Comparison of ENCODE assay signal across 8 cellular contexts in the genomic region with DNA sequence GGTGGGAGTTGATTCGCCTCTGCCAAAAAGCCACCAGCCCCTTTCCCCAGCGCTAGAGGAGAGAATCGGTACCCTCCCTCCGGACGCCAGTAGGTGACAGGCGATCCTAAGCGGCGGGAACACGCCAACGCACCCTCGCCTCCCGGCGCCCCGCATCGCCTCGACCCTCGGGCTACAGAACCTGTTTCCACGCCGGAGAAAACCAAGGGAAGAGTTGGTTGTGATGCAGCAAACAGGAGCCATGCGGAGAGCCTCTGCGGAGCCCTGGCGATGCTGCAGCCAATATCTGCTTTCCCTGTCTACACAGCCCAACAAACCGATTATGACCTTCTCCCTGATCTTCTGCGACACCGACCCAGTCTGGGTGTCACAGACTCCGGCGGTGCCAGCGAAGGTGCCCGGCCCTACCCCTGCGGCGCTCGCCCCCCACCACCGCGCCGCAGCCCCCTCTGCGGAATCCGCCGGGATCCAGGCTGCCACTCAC. TPM values are rescaled to one million over a fixed set of nuclear protein-coding genes. Genes with fewer than 3 reads are reported as not detected.
DNase-seq lines count a peak whose midpoint lies in the region; ATAC-seq and TF ChIP-seq lines count a peak whose summit lies in the region.

No MANE protein-coding gene starts in this region.

- CTCF ChIA-PET in GM10248 (lab: Yijun Ruan, JAX): no interaction called here

- H3K4me3 ChIP-seq in LNCaP clone FGC (ENCODE audit: low read depth, low read length) (no peak overlapping the region), prostate gland (peak overlapping the region; percentile 48 to 53)

- H3K27me3 Mint-ChIP-seq in activated T-helper 1 cell treated with anti-CD3 and anti-CD28 coated beads, Interleukin-12 subunit alpha, Interleukin-12 subunit beta, Interleukin-2, Interleukin-4 antibody, amounts not matched to agents 30 ng/mL and 10 ng/mL and 1 ng/mL, durations not matched to agents 14 hours and 24 hours and 36 hours (ENCODE audit: insufficient read depth): peaks cover 64% of the 10 kb centered on the region

- peaks cover 4% of the 10 kb centered on the region for H3K36me3 Mint-ChIP-seq in activated T-helper 1 cell treated with anti-CD3 and anti-CD28 coated beads, Interleukin-12 subunit alpha, Interleukin-12 subunit beta, Interleukin-2, Interleukin-4 antibody, amounts not matched to agents 30 ng/mL and 10 ng/mL and 1 ng/mL, durations not matched to agents 14 hours and 24 hours and 36 hours (ENCODE audit: low read depth)

- TF ChIP-seq POLR2A in prostate gland (IDR thresholded peaks at IDR 0.05): no peak

- no peaks in the 10 kb centered on the region for H3K36me3 ChIP-seq in prostate gland

- intact Hi-C loops in activated T-helper 1 cell treated with anti-CD3 and anti-CD28 coated beads, Interleukin-12 subunit alpha, Interleukin-12 subunit beta, Interleukin-2, Interleukin-4 antibody, amounts not matched to agents 30 ng/mL and 10 ng/mL and 1 ng/mL, durations not matched to agents 14 hours and 24 hours and 36 hours (cut with micrococcal nuclease): loop anchor here (5.0 kb wide), 1 partner anchor 447 kb away; the partner anchor contains the start of gene GXYLT1
- intact Hi-C loops in left ventricle myocardium superior (cut with micrococcal nuclease): loop anchor here (5.0 kb wide), 1 partner anchor 748 kb away; no protein-coding TSS in a partner anchor
- intact Hi-C loops in prostate gland (cut with DNase I): loop anchor here (2.0 to 10.0 kb wide), 5 partner anchors 107 to 748 kb away; no protein-coding TSS in a partner anchor

- peak overlapping the region; percentile 40 to 65 for H3K27ac ChIP-seq in prostate gland

- DNase-seq in GM10248 (ENCODE audit: extremely low spot score) (peak; percentile 32), LNCaP clone FGC (ENCODE audit: low read depth) (no peak), left ventricle myocardium superior (peak; percentile 67), prostate gland (ENCODE audit: low spot score) (no peak), SHP77 (lab: John Stamatoyannopoulos, UW) (no peak), SKM-1 treated with dmso at 0.1 percent for 144 hours (lab: John Stamatoyannopoulos, UW; ENCODE audit: unreplicated experiment) (no peak)
- DNase-seq in activated T-helper 1 cell treated with anti-CD3 and anti-CD28 coated beads, Interleukin-12 subunit alpha, Interleukin-12 subunit beta, Interleukin-2, Interleukin-4 antibody, amounts not matched to agents 30 ng/mL and 10 ng/mL and 1 ng/mL, durations not matched to agents 14 hours and 24 hours and 36 hours (ENCODE audit: low spot score): no peak

- TF ChIP-seq CTCF in GM10248 (IDR thresholded peaks at IDR 0.05; ENCODE audit: control extremely low read depth, extremely low read depth, low read depth, missing control alignments) (peak; percentile 24), LNCaP clone FGC (IDR thresholded peaks at IDR 0.05; ENCODE audit: control insufficient read depth, extremely low read depth, insufficient read depth) (peak; percentile 50; the same call in 1 of the 2 replicates), prostate gland (IDR thresholded peaks at IDR 0.05) (peak in 2 of 4 experiments; percentile 40 to 46)

- peaks cover 20% of the 10 kb centered on the region for H3K4me1 Mint-ChIP-seq in activated T-helper 1 cell treated with anti-CD3 and anti-CD28 coated beads, Interleukin-12 subunit alpha, Interleukin-12 subunit beta, Interleukin-2, Interleukin-4 antibody, amounts not matched to agents 30 ng/mL and 10 ng/mL and 1 ng/mL, durations not matched to agents 14 hours and 24 hours and 36 hours (ENCODE audit: low read depth)

- ATAC-seq in GM21723 (IDR thresholded peaks at IDR 0.05; ENCODE audit: unreplicated experiment) (peak; percentile 41), left ventricle myocardium superior (peak; percentile 76)

- 2% methylated on average over 37 of the region's 38 CpGs for WGBS in prostate gland

- no peaks in the 10 kb centered on the region for H3K9me3 Mint-ChIP-seq in activated T-helper 1 cell treated with anti-CD3 and anti-CD28 coated beads, Interleukin-12 subunit alpha, Interleukin-12 subunit beta, Interleukin-2, Interleukin-4 antibody, amounts not matched to agents 30 ng/mL and 10 ng/mL and 1 ng/mL, durations not matched to agents 14 hours and 24 hours and 36 hours

- H3K27ac Mint-ChIP-seq in activated T-helper 1 cell treated with anti-CD3 and anti-CD28 coated beads, Interleukin-12 subunit alpha, Interleukin-12 subunit beta, Interleukin-2, Interleukin-4 antibody, amounts not matched to agents 30 ng/mL and 10 ng/mL and 1 ng/mL, durations not matched to agents 14 hours and 24 hours and 36 hours: peak overlapping the region; percentile 43

- H3K4me3 Mint-ChIP-seq in activated T-helper 1 cell treated with anti-CD3 and anti-CD28 coated beads, Interleukin-12 subunit alpha, Interleukin-12 subunit beta, Interleukin-2, Interleukin-4 antibody, amounts not matched to agents 30 ng/mL and 10 ng/mL and 1 ng/mL, durations not matched to agents 14 hours and 24 hours and 36 hours: peak overlapping the region; percentile 66

- POLR2A ChIA-PET in GM10248 (lab: Yijun Ruan, JAX): no interaction called here

- H3K27me3 ChIP-seq in prostate gland (replicated peaks; ENCODE audit: insufficient read depth): no peaks in the 10 kb centered on the region

- no peaks in the 10 kb centered on the region for H3K4me1 ChIP-seq in prostate gland (replicated peaks)

- no peaks in the 10 kb centered on the region for H3K9me3 ChIP-seq in prostate gland

RNA-seq across cellular contexts. Expression of gene PRICKLE1, which starts 0.5 kb away (rescaled TPM):
- 0.34 TPM in 1 of 2 replicates, not detected in the other for total RNA-seq in activated T-helper 1 cell treated with anti-CD3 and anti-CD28 coated beads, Interleukin-12 subunit alpha, Interleukin-12 subunit beta, Interleukin-2, Interleukin-4 antibody, amounts not matched to agents 30 ng/mL and 10 ng/mL and 1 ng/mL, durations not matched to agents 14 hours and 24 hours and 36 hours
- total RNA-seq in left ventricle myocardium superior: 17.7 TPM
- total RNA-seq in prostate gland: 10 to 100 TPM in 1 of 2 donors, 1 to 10 TPM in 1; 7.5 to 12.4 TPM

Comparison
In these comparisons a context has a peak if more than half of its experiments do, and no peak if none do; other contexts are left out.
1. DNase-seq: peak in GM10248 (single experiment) and left ventricle myocardium superior (single experiment); none in LNCaP clone FGC (single experiment), activated T-helper 1 cell treated with anti-CD3 and anti-CD28 coated beads, Interleukin-12 subunit alpha, Interleukin-12 subunit beta, Interleukin-2, Interleukin-4 antibody, amounts not matched to agents 30 ng/mL and 10 ng/mL and 1 ng/mL, durations not matched to agents 14 hours and 24 hours and 36 hours (single experiment), prostate gland (single experiment), SHP77 (0 of 2) and SKM-1 treated with dmso at 0.1 percent for 144 hours (single experiment).